In the genomic region with DNA sequence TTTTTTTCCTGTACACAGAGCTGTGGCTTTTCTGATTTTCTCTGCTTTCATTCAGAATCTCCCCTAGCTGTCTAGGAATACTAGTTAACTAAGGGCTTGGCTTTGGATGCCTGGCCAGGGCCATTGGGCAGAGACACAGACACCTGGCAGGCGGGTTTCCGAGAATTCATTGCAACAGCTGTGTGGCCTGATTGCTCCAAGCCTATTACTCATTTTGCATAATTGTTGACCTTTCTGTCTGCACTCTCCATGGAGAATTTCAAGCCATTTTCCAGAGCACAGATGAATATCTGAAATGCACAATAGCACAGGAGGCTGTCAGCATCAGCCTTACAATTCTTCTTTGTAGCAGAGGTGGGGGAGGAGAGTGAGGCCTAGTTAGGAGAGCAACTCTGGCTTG, we compare ENCODE assay signal across 26 cellular contexts.
DNase-seq lines count a peak whose midpoint lies in the region; ATAC-seq, FAIRE-seq and TF ChIP-seq lines count a peak whose summit lies in the region.
"Had no signal": no experiment of that assay in that cellular context is flagged by ENCODE, and none has a peak within 500 bp of the region (broad histone marks: within the 10 kb centered on the region; RNA-seq: fewer than 3 reads in every experiment).

No MANE protein-coding gene starts in this region.

- H3K27ac ChIP-seq in right lobe of liver (no peak overlapping the region), HepG2 (ENCODE audit: extremely low read length, insufficient read depth, low read length) (no peak overlapping the region), SK-N-SH (ENCODE audit: low read depth in 2 of 2, low read length in 1 of 2) (peak overlapping the region in 1 of 2 experiments; percentile 75; a peak in 2 of 4 replicates), RWPE1 (no peak overlapping the region), Karpas-422 (ENCODE audit: low read length) (no peak overlapping the region)
- H3K27ac ChIP-seq: adrenal gland, cardiac muscle cell, dorsolateral prefrontal cortex, foreskin keratinocyte, skin epidermis, thoracic aorta had no signal

- H3K9me3 ChIP-seq in right lobe of liver (no peaks in the 10 kb centered on the region), HepG2 (ENCODE audit: low read length) (no peaks in the 10 kb centered on the region), SK-N-SH (no peaks in the 10 kb centered on the region), Karpas-422 (ENCODE audit: low read length) (no peaks in the 10 kb centered on the region)
- H3K9me3 ChIP-seq: adrenal gland, MG63, thoracic aorta had no signal

- H3K79me2 ChIP-seq in HepG2 (ENCODE audit: insufficient read depth, low read length), result no peaks in the 10 kb centered on the region
- H3K79me2 ChIP-seq in SK-N-SH (ENCODE audit: insufficient read depth), result no peaks in the 10 kb centered on the region
- no peaks in the 10 kb centered on the region for H3K79me2 ChIP-seq in Karpas-422 (ENCODE audit: low read length)

- intact Hi-C loops in right lobe of liver (cut with DNase I) (no loop called here), HepG2 (cut with micrococcal nuclease; ENCODE audit: unreplicated experiment) (no loop called here)

- peak; percentile 25 to 74 (median 55) for DNase-seq in right lobe of liver
- no peak for DNase-seq in HepG2 (ENCODE audit: low spot score)
- DNase-seq in SK-N-SH, result peak; percentile 38
- peak; percentile 27 for DNase-seq in left kidney (ENCODE audit: low read depth, low spot score)
- no peak for DNase-seq in RWPE1 (ENCODE audit: low spot score)
- DNase-seq in ureter (ENCODE audit: low spot score), result no peak
- no peak for DNase-seq in Karpas-422
- no peak for DNase-seq in DMS53 (lab: John Stamatoyannopoulos, UW)
- DNase-seq: activated CD4-positive, alpha-beta T cell treated with anti-CD3 and anti-CD28 coated beads, Interleukin-2, amount 50 U/mL, for 4 hours; activated gamma-delta T cell; CD4-positive, alpha-beta T cell; dorsolateral prefrontal cortex; foreskin keratinocyte; hippocampal formation; mesenchymal stem cell; MG63; natural killer cell; NCI-H2029 treated with DMSO at 0.1 percent for 48 hours; OCI-M1; stimulated activated naive CD4-positive, alpha-beta T cell had no signal

- H3K36me3 ChIP-seq in right lobe of liver (no peaks in the 10 kb centered on the region), HepG2 (replicated peaks in 1 of 2; ENCODE audit: control insufficient read depth in 1 of 2, insufficient read depth in 2 of 2, low read length in 2 of 2) (no peaks in the 10 kb centered on the region), SK-N-SH (replicated peaks in 1 of 2; ENCODE audit: control insufficient read depth in 1 of 2, insufficient read depth in 2 of 2, low read length in 1 of 2) (no peaks in the 10 kb centered on the region), Karpas-422 (ENCODE audit: insufficient read depth, low read length) (no peaks in the 10 kb centered on the region)
- H3K36me3 ChIP-seq: adrenal gland, cardiac muscle cell, MG63, thoracic aorta had no signal

- peak in 3 of 4 donors; percentile 64 to 85 (median 82) for ATAC-seq in right lobe of liver
- no peak for ATAC-seq in HepG2
- ATAC-seq: foreskin keratinocyte, natural killer cell, WTC11 had no signal

- H3K27me3 ChIP-seq in right lobe of liver (no peaks in the 10 kb centered on the region), HepG2 (ENCODE audit: control insufficient read depth in 1 of 2, insufficient read depth in 2 of 2, low read length in 2 of 2) (no peaks in the 10 kb centered on the region), SK-N-SH (ENCODE audit: insufficient read depth) (no peaks in the 10 kb centered on the region), Karpas-422 (ENCODE audit: low read length) (no peaks in the 10 kb centered on the region)
- H3K27me3 ChIP-seq: adrenal gland, cardiac muscle cell, dorsolateral prefrontal cortex, foreskin keratinocyte, MG63 had no signal

- H3K4me1 ChIP-seq in right lobe of liver (peaks cover 0 to 21% (median 0%) of the 10 kb centered on the region in 4 donors), HepG2 (ENCODE audit: insufficient read depth, low read length) (no peaks in the 10 kb centered on the region), SK-N-SH (ENCODE audit: control insufficient read depth in 1 of 2, insufficient read depth in 2 of 2, low read depth in 1 of 2, low read length in 1 of 2) (peaks cover 0 to 18% of the 10 kb centered on the region in 2 experiments; a peak in 2 of 4 replicates), Karpas-422 (ENCODE audit: low read length) (no peaks in the 10 kb centered on the region)
- H3K4me1 ChIP-seq: adrenal gland, foreskin keratinocyte had no signal

- CTCF ChIA-PET in HepG2 (lab: Yijun Ruan, JAX; ENCODE audit: low intra/inter-chr PET ratio, low total read pairs), result no interaction called here
- CTCF ChIA-PET in SK-N-SH (lab: Yijun Ruan, JAX), result interaction anchor here (0.6 to 2.5 kb wide), 5 partner anchors 10 to 436 kb away, joined by 3 to 9 read pairs (median 3); no protein-coding TSS in a partner anchor
- CTCF ChIA-PET in RWPE1 (lab: Yijun Ruan, JAX), result no interaction called here

- TF ChIP-seq CTCF in right lobe of liver (IDR thresholded peaks at IDR 0.05), result no peak
- no peak for TF ChIP-seq CTCF in HepG2 (CRISPR knock-in tag; IDR thresholded peaks at IDR 0.05)
- no peak for TF ChIP-seq CTCF in SK-N-SH (IDR thresholded peaks at IDR 0.05)
- no peak for TF ChIP-seq CTCF in RWPE1 (conservative IDR thresholded peaks at IDR 0.05; ENCODE audit: low read depth)

- 52% methylated on average over 2 of the region's 2 CpGs for WGBS in right lobe of liver (ENCODE audit: insufficient coverage, low coverage, low lambda C conversion rate, missing lambda C conversion rate)
- WGBS in HepG2 (ENCODE audit: low lambda C conversion rate), result 0% methylated on average over 2 of the region's 2 CpGs
- WGBS in SK-N-SH (ENCODE audit: low lambda C conversion rate), result 16% methylated on average over 2 of the region's 2 CpGs

- no peak for FAIRE-seq in HepG2 (lab: Jason Lieb, UNC)
- FAIRE-seq: keratinocyte had no signal

- in situ Hi-C loops in HepG2 (cut with HindIII; ENCODE audit: extremely low pct_ligation_motif_present, low pct_unique_long_range_greater_than_20kb), result no loop called here

- POLR2A ChIA-PET in HepG2 (lab: Yijun Ruan, JAX) (no interaction called here), SK-N-SH (lab: Yijun Ruan, JAX) (no interaction called here), RWPE1 (lab: Yijun Ruan, JAX; ENCODE audit: low non-redundant PET) (no interaction called here)

- H3K9me2 ChIP-seq in SK-N-SH, result no peaks in the 10 kb centered on the region
- H3K9me2 ChIP-seq in Karpas-422 (replicated peaks; ENCODE audit: insufficient read depth, low read length), result no peaks in the 10 kb centered on the region

- H3K4me2 ChIP-seq in HepG2 (ENCODE audit: low read depth, low read length) (no peak overlapping the region), SK-N-SH (no peak overlapping the region), Karpas-422 (ENCODE audit: low read depth, low read length, poor library complexity, severe bottlenecking) (no peak overlapping the region)

- TF ChIP-seq EP300 in HepG2 (IDR thresholded peaks at IDR 0.05; ENCODE audit: low read depth in 2 of 2, low read length in 2 of 2) (no peak), HepG2 (CRISPR knock-in tag; IDR thresholded peaks at IDR 0.05; ENCODE audit: borderline replicate concordance) (no peak), SK-N-SH (IDR thresholded peaks at IDR 0.05; ENCODE audit: borderline replicate concordance in 1 of 2, low read depth in 1 of 2, low read length in 1 of 2) (peak in 1 of 2 experiments; percentile 75; a peak in 2 of 4 replicates)

- H3K9ac ChIP-seq in HepG2 (ENCODE audit: insufficient read depth, low read depth, low read length), result no peak overlapping the region
- H3K9ac ChIP-seq in SK-N-SH, result no peak overlapping the region
- no peak overlapping the region for H3K9ac ChIP-seq in Karpas-422 (ENCODE audit: low read length)

- TF ChIP-seq RAD21 in HepG2 (CRISPR knock-in tag; IDR thresholded peaks at IDR 0.05) (no peak), SK-N-SH (IDR thresholded peaks at IDR 0.05; ENCODE audit: low read length) (peak; percentile 29; the same call in 1 of the 2 replicates)

- no peak overlapping the region for H2AFZ ChIP-seq in HepG2 (ENCODE audit: low read length)
- no peak overlapping the region for H2AFZ ChIP-seq in SK-N-SH (ENCODE audit: low read depth)
- no peak overlapping the region for H2AFZ ChIP-seq in Karpas-422 (ENCODE audit: low read length)

- no TSS peak for BruUV-seq in HepG2 (replicated peaks; lab: Mats Ljungman, UMichigan)

- no peaks in the 10 kb centered on the region for H3F3A ChIP-seq in SK-N-SH (replicated peaks; ENCODE audit: insufficient read depth)

- H3K4me3 ChIP-seq in right lobe of liver (no peak overlapping the region), HepG2 (replicated peaks in 1 of 3; ENCODE audit: insufficient read depth in 1 of 3, low read depth in 2 of 3, low read length in 3 of 3) (no peak overlapping the region), SK-N-SH (ENCODE audit: low read depth in 2 of 2, low read length in 1 of 2) (no peak overlapping the region), Karpas-422 (ENCODE audit: low read length) (no peak overlapping the region)
- H3K4me3 ChIP-seq: adrenal gland, cardiac muscle cell, dorsolateral prefrontal cortex, MG63, skin epidermis, thoracic aorta had no signal

- TF ChIP-seq POLR2A in right lobe of liver (IDR thresholded peaks at IDR 0.05), result no peak
- no peak for TF ChIP-seq POLR2A in HepG2 (IDR thresholded peaks at IDR 0.05; ENCODE audit: insufficient read depth in 1 of 2, low read depth in 2 of 2, low read length in 2 of 2)

- no peaks in the 10 kb centered on the region for H4K20me1 ChIP-seq in HepG2 (ENCODE audit: insufficient read depth, low read length)
- no peaks in the 10 kb centered on the region for H4K20me1 ChIP-seq in SK-N-SH (ENCODE audit: insufficient read depth)
- H4K20me1 ChIP-seq in Karpas-422 (ENCODE audit: insufficient read depth, low read depth, low read length), result no peaks in the 10 kb centered on the region

TF ChIP-seq in HepG2, 621 proteins besides CTCF, POLR2A, EP300 and RAD21 (continues in another document):
- no peak for TF ChIP-seq MIXL1 (CRISPR knock-in tag; IDR thresholded peaks at IDR 0.05)
- TF ChIP-seq ASH2L (IDR thresholded peaks at IDR 0.05; ENCODE audit: insufficient read length, low read depth, low read length), result no peak
- no peak for TF ChIP-seq SMARCE1 (IDR thresholded peaks at IDR 0.05; ENCODE audit: borderline replicate concordance)
- TF ChIP-seq ZNF790 (CRISPR knock-in tag; IDR thresholded peaks at IDR 0.05; ENCODE audit: borderline replicate concordance), result no peak
- no peak for TF ChIP-seq SSRP1 (CRISPR knock-in tag; IDR thresholded peaks at IDR 0.05)
- TF ChIP-seq ZNF558 (CRISPR knock-in tag; IDR thresholded peaks at IDR 0.05; ENCODE audit: borderline replicate concordance), result no peak

TF ChIP-seq in SK-N-SH, 30 proteins besides CTCF, POLR2A, EP300 and RAD21:
- peak; percentile 46 for TF ChIP-seq CHD2 (IDR thresholded peaks at IDR 0.05; ENCODE audit: low read length, partially characterized antibody)
- TF ChIP-seq FOXJ3 (CRISPR knock-in tag; IDR thresholded peaks at IDR 0.05), result peak; percentile 64
- TF ChIP-seq GATA2 (CRISPR knock-in tag; IDR thresholded peaks at IDR 0.05), result peak; percentile 96
- TF ChIP-seq NRF1 (IDR thresholded peaks at IDR 0.05; ENCODE audit: low read depth, low read length), result no peak
- TF ChIP-seq RCOR1 (IDR thresholded peaks at IDR 0.05; ENCODE audit: low read length), result peak; percentile 79

Comparison
In these comparisons a context has a peak if more than half of its experiments do, and no peak if none do; other contexts are left out.
1. DNase-seq: peak in right lobe of liver (3 of 3), SK-N-SH (single experiment) and left kidney (single experiment); none in HepG2 (single experiment), RWPE1 (single experiment), ureter (single experiment), Karpas-422 (single experiment) and DMS53 (single experiment).